ENCODE assay signal across 8 cellular contexts in genomic region chr6:43426928-43427405, GRCh38. TPM values are rescaled to one million over a fixed set of nuclear protein-coding genes. Genes with fewer than 3 reads are reported as not detected.
DNase-seq lines count a peak whose midpoint lies in the region; ATAC-seq, FAIRE-seq and TF ChIP-seq lines count a peak whose summit lies in the region.

No MANE protein-coding gene starts in this region.

- H3K4me3 ChIP-seq in K562 = peak overlapping the region; percentile 69
- peak overlapping the region; percentile 62 to 93 for H3K4me3 ChIP-seq in uterus

- TF ChIP-seq POLR2A in K562 (conservative IDR thresholded peaks at IDR 0.05) (no peak), uterus (IDR thresholded peaks at IDR 0.05) (no peak)

- POLR2A ChIA-PET in K562 (lab: Yijun Ruan, JAX) = interaction anchor here (0.6 to 1.5 kb wide), 5 partner anchors 10 to 189 kb away, joined by 3 to 6 read pairs (median 3); no protein-coding TSS in a partner anchor

- H3K27ac Mint-ChIP-seq in memory B cell = peak overlapping the region; percentile 93

- WGBS in K562 (ENCODE audit: insufficient coverage, low coverage, missing lambda C conversion rate) = 79% methylated on average over 23 of the region's 23 CpGs

- peaks cover 13 to 15% of the 10 kb centered on the region in 2 experiments for H3K4me1 ChIP-seq in K562 (replicated peaks in 1 of 2; ENCODE audit: control insufficient read depth in 2 of 2, insufficient read depth in 2 of 2, low read length in 2 of 2)
- H3K4me1 ChIP-seq in uterus = peaks cover 4 to 5% of the 10 kb centered on the region in 2 donors

- H3K9me3 Mint-ChIP-seq in memory B cell = no peaks in the 10 kb centered on the region

- CTCF ChIA-PET in K562 (lab: Yijun Ruan, JAX; ENCODE audit: low intra/inter-chr PET ratio) = interaction anchor here (0.5 kb wide), 1 partner anchor 31 kb away, joined by 3 read pairs; no protein-coding TSS in a partner anchor

- H3K9me3 ChIP-seq in K562 (replicated peaks; ENCODE audit: control insufficient read depth, insufficient read depth, low read depth, low read length) (no peaks in the 10 kb centered on the region), uterus (no peaks in the 10 kb centered on the region)

- H3K36me3 ChIP-seq in K562 (ENCODE audit: control insufficient read depth, insufficient read depth, low read length) = no peaks in the 10 kb centered on the region; the same call in 2 of the 3 replicates
- no peaks in the 10 kb centered on the region for H3K36me3 ChIP-seq in uterus

- H3K4me1 Mint-ChIP-seq in memory B cell = peaks cover 16% of the 10 kb centered on the region

- H3K4me3 Mint-ChIP-seq in memory B cell = peak overlapping the region; percentile 88

- intact Hi-C loops in Right ventricle myocardium superior (cut with DNase I) (no loop called here), left cardiac atrium (cut with DNase I) (loop anchor here in 1 of 2 donors (5.0 kb wide), 1 partner anchor 55 kb away; no protein-coding TSS in a partner anchor), K562 (cut with micrococcal nuclease) (no loop called here), uterus (cut with DNase I; ENCODE audit: low total_unique reads) (no loop called here)

- H3K27ac ChIP-seq in K562 (ENCODE audit: extremely low read depth, low read depth, low read length) (peak overlapping the region; percentile 73; the same call in 2 of the 3 replicates), uterus (peak overlapping the region; percentile 82 to 88)

- no peaks in the 10 kb centered on the region for H3K27me3 Mint-ChIP-seq in memory B cell

- peak overlapping the region; percentile 96 for H3K4me2 ChIP-seq in K562 (ENCODE audit: insufficient read depth, low read length)

- FAIRE-seq in K562 (lab: Jason Lieb, UNC) = no peak

- H3K36me3 Mint-ChIP-seq in memory B cell = no peaks in the 10 kb centered on the region

- no peaks in the 10 kb centered on the region for H3K27me3 ChIP-seq in K562 (ENCODE audit: control insufficient read depth in 2 of 2, insufficient read depth in 2 of 2, low read length in 2 of 2)
- no peaks in the 10 kb centered on the region for H3K27me3 ChIP-seq in uterus

- peaks cover 14% of the 10 kb centered on the region for H3K79me2 ChIP-seq in K562 (ENCODE audit: control insufficient read depth, insufficient read depth, low read length)

- BruUV-seq in K562 (replicated peaks; lab: Mats Ljungman, UMichigan) = no TSS peak

- H2AFZ ChIP-seq in K562 (ENCODE audit: low read depth, low read length) = peak overlapping the region; percentile 100

- ATAC-seq in Right ventricle myocardium superior (ENCODE audit: poor library complexity) (peak; percentile 30), left cardiac atrium (no peak), K562 (no peak), memory B cell (ENCODE audit: low read depth) (no peak)

- TF ChIP-seq EP300 in K562 (IDR thresholded peaks at IDR 0.05; ENCODE audit: low read length) = no peak

- TF ChIP-seq CTCF in K562 (IDR thresholded peaks at IDR 0.05 in 2 of 3, conservative IDR thresholded peaks at IDR 0.05 in 1 of 3; ENCODE audit: insufficient read depth in 2 of 3, low read depth in 1 of 3, low read length in 3 of 3) (no peak), uterus (IDR thresholded peaks at IDR 0.05) (no peak)

- H4K20me1 ChIP-seq in K562 (replicated peaks; ENCODE audit: control insufficient read depth, insufficient read depth, low read length) = no peaks in the 10 kb centered on the region

- DNase-seq in Right ventricle myocardium superior = no peak
- no peak for DNase-seq in left cardiac atrium
- no peak for DNase-seq in K562 (ENCODE audit: extremely low read depth in 1 of 4, low spot score in 3 of 4)
- no peak for DNase-seq in memory B cell (ENCODE audit: low spot score in 2 of 2)
- no peak for DNase-seq in uterus
- no peak for DNase-seq in NCI-H146 treated with DMSO at 0.1 percent for 48 hours (lab: John Stamatoyannopoulos, UW; ENCODE audit: unreplicated experiment)
- DNase-seq in HK-2 (ENCODE audit: unreplicated experiment) = no peak
- no peak for DNase-seq in stimulated activated CD4-positive, alpha-beta T cell treated with anti-CD3 and anti-CD28 coated beads, Interleukin-1b, Interleukin-23, amount 100 ng/mL, for 48 hours

- in situ Hi-C loops in K562 (cut with MboI) = no loop called here

- TF ChIP-seq RAD21 in K562 (CRISPR knock-in tag; conservative IDR thresholded peaks at IDR 0.05 in 1 of 2, IDR thresholded peaks at IDR 0.05 in 1 of 2) = no peak

- H3K9me1 ChIP-seq in K562 (ENCODE audit: control insufficient read depth, insufficient read depth, low read length) = no peaks in the 10 kb centered on the region

- peak overlapping the region; percentile 78 to 99 for H3K9ac ChIP-seq in K562 (ENCODE audit: insufficient read depth in 1 of 2, low read depth in 2 of 2, low read length in 2 of 2)

RNA-seq across cellular contexts. Expression of gene ABCC10, which starts 0.4 kb away (rescaled TPM):
- total RNA-seq in Right ventricle myocardium superior (9.8 TPM), left cardiac atrium (10 to 100 TPM; 12.5 to 13.7 TPM), K562 (2014; rRNA removed) (16.5 and 20.4 TPM in 2 replicates), K562 (2014; rRNA removed; fragmentation: Illumina TruSeq; extraction: Trizol) (6.8 and 10.5 TPM in 2 replicates), K562 (2015; rRNA removed; fragmentation: Illumina TruSeq; extraction: Trizol) (13.4 TPM in 2 replicates), K562 (2021) (28.4 and 29.1 TPM in 2 replicates), uterus (10 to 100 TPM in 2 of 4 donors, 1 to 10 TPM in 1, under 1 TPM in 1; 0.59 to 35.5 (median 10.7) TPM)
- 98.1 and 219 TPM in 2 replicates for total RNA-seq in K562 (2011; cell fraction: chromatin; rRNA removed; ENCODE audit: low replicate concordance)
- total RNA-seq in K562 (2011; cell fraction: nucleolus; rRNA removed) = 108 and 125 TPM in 2 replicates
- 89.8 and 98.2 TPM in 2 replicates for total RNA-seq in K562 (2011; cell fraction: nucleoplasm; rRNA removed)
- polyA plus RNA-seq in K562 (2011; rRNA removed) (13.7 and 23.5 TPM in 2 replicates), K562 (2014; fragmentation: Illumina TruSeq; extraction: Trizol) (21.3 and 25.8 TPM in 2 replicates), K562 (2014; fragmentation: Nextera tagmentation; extraction: Ambion mirVana) (1 to 10 TPM; 2.4 to 2.6 TPM), K562 (2014; rRNA removed) (21.7 and 21.8 TPM in 2 replicates)
- 13.8 and 24.4 TPM in 2 replicates for polyA plus RNA-seq in K562 (2011; cell fraction: cytosol; rRNA removed)
- polyA plus RNA-seq in K562 (2011; cell fraction: nucleus; rRNA removed) = 79.9 and 89.8 TPM in 2 replicates
- polyA plus RNA-seq in K562 (2012) = 19.5 and 28.6 TPM in 2 replicates
- 11.0 and 11.4 TPM in 2 replicates for polyA minus RNA-seq in K562 (2011; rRNA and poly(A)+ RNA removed)
- polyA minus RNA-seq in K562 (2011; cell fraction: cytosol; rRNA and poly(A)+ RNA removed) = 15.0 and 21.0 TPM in 2 replicates
- polyA minus RNA-seq in K562 (2011; cell fraction: nucleus; rRNA and poly(A)+ RNA removed) = 16.6 and 23.7 TPM in 2 replicates

RNA-seq across cellular contexts. Expression of gene DLK2, which starts 28.4 kb away (rescaled TPM):
- total RNA-seq in Right ventricle myocardium superior = 1.0 TPM
- under 1 TPM in 1 of 2 donors, not detected in 1; 0.68 TPM for total RNA-seq in left cardiac atrium
- 0.30 and 1.3 TPM in 2 replicates for total RNA-seq in K562 (2011; cell fraction: chromatin; rRNA removed; ENCODE audit: low replicate concordance)
- 2.2 and 3.3 TPM in 2 replicates for total RNA-seq in K562 (2011; cell fraction: nucleolus; rRNA removed)
- 1.9 and 2.0 TPM in 2 replicates for total RNA-seq in K562 (2011; cell fraction: nucleoplasm; rRNA removed)
- total RNA-seq in K562 (2014; rRNA removed) = 0.23 and 0.29 TPM in 2 replicates
- total RNA-seq in K562 (2014; rRNA removed; fragmentation: Illumina TruSeq; extraction: Trizol) = not detected in 2 replicates
- total RNA-seq in K562 (2015; rRNA removed; fragmentation: Illumina TruSeq; extraction: Trizol) = 0.11 TPM in 1 of 2 replicates, not detected in the other
- 0.36 and 0.53 TPM in 2 replicates for total RNA-seq in K562 (2021)
- 0.35 and 0.74 TPM in 2 replicates for polyA plus RNA-seq in K562 (2011; rRNA removed)
- polyA plus RNA-seq in K562 (2011; cell fraction: cytosol; rRNA removed) = 1.0 and 1.8 TPM in 2 replicates
- 0.87 and 1.3 TPM in 2 replicates for polyA plus RNA-seq in K562 (2011; cell fraction: nucleus; rRNA removed)
- 0.59 and 0.60 TPM in 2 replicates for polyA plus RNA-seq in K562 (2012)
- polyA plus RNA-seq in K562 (2014; fragmentation: Illumina TruSeq; extraction: Trizol) = 0.16 and 0.37 TPM in 2 replicates
- polyA plus RNA-seq in K562 (2014; fragmentation: Nextera tagmentation; extraction: Ambion mirVana) = not detected
- polyA plus RNA-seq in K562 (2014; rRNA removed) = 0.45 and 0.65 TPM in 2 replicates
- polyA minus RNA-seq in K562 (2011; rRNA and poly(A)+ RNA removed) = 0.25 and 0.27 TPM in 2 replicates
- polyA minus RNA-seq in K562 (2011; cell fraction: cytosol; rRNA and poly(A)+ RNA removed) = not detected in 2 replicates
- 0.13 and 0.44 TPM in 2 replicates for polyA minus RNA-seq in K562 (2011; cell fraction: nucleus; rRNA and poly(A)+ RNA removed)
- 1 to 10 TPM in 2 of 4 donors, not detected in 2; 1.9 to 3.3 TPM for total RNA-seq in uterus

RNA-seq across cellular contexts. Expression of gene TJAP1, which starts 50.4 kb away (rescaled TPM):
- total RNA-seq in Right ventricle myocardium superior (20.5 TPM), left cardiac atrium (10 to 100 TPM; 17.4 to 18.3 TPM), K562 (2014; rRNA removed) (17.0 and 23.1 TPM in 2 replicates), K562 (2014; rRNA removed; fragmentation: Illumina TruSeq; extraction: Trizol) (7.2 TPM in 2 replicates), K562 (2015; rRNA removed; fragmentation: Illumina TruSeq; extraction: Trizol) (11.1 and 11.2 TPM in 2 replicates), K562 (2021) (25.4 and 35.8 TPM in 2 replicates), uterus (10 to 100 TPM; 12.8 to 40.8 (median 21.9) TPM)
- 43.2 and 99.7 TPM in 2 replicates for total RNA-seq in K562 (2011; cell fraction: chromatin; rRNA removed; ENCODE audit: low replicate concordance)
- total RNA-seq in K562 (2011; cell fraction: nucleolus; rRNA removed) = 41.3 and 52.0 TPM in 2 replicates
- 55.1 and 68.1 TPM in 2 replicates for total RNA-seq in K562 (2011; cell fraction: nucleoplasm; rRNA removed)
- polyA plus RNA-seq in K562 (2011; rRNA removed) (16.2 and 25.3 TPM in 2 replicates), K562 (2014; fragmentation: Illumina TruSeq; extraction: Trizol) (17.0 and 21.3 TPM in 2 replicates), K562 (2014; fragmentation: Nextera tagmentation; extraction: Ambion mirVana) (under 1 TPM; 0.06 to 0.29 TPM), K562 (2014; rRNA removed) (24.2 and 31.1 TPM in 2 replicates)
- polyA plus RNA-seq in K562 (2011; cell fraction: cytosol; rRNA removed) = 16.2 and 19.2 TPM in 2 replicates
- polyA plus RNA-seq in K562 (2011; cell fraction: nucleus; rRNA removed) = 92.6 and 107 TPM in 2 replicates
- 19.6 and 33.5 TPM in 2 replicates for polyA plus RNA-seq in K562 (2012)
- polyA minus RNA-seq in K562 (2011; rRNA and poly(A)+ RNA removed) = 11.2 and 14.6 TPM in 2 replicates
- polyA minus RNA-seq in K562 (2011; cell fraction: cytosol; rRNA and poly(A)+ RNA removed) = 8.1 and 9.8 TPM in 2 replicates
- 16.6 and 17.1 TPM in 2 replicates for polyA minus RNA-seq in K562 (2011; cell fraction: nucleus; rRNA and poly(A)+ RNA removed)

RNA-seq across cellular contexts. Expression of gene ZNF318, which starts 57.5 kb away (rescaled TPM):
- 10.2 TPM for total RNA-seq in Right ventricle myocardium superior
- 10 to 100 TPM in 1 of 2 donors, 1 to 10 TPM in 1; 9.8 to 10.0 TPM for total RNA-seq in left cardiac atrium
- total RNA-seq in K562 (2011; cell fraction: chromatin; rRNA removed; ENCODE audit: low replicate concordance) = 31.3 and 42.8 TPM in 2 replicates
- total RNA-seq in K562 (2011; cell fraction: nucleolus; rRNA removed) = 14.2 and 16.4 TPM in 2 replicates
- 17.2 and 19.3 TPM in 2 replicates for total RNA-seq in K562 (2011; cell fraction: nucleoplasm; rRNA removed)
- 7.9 and 10.2 TPM in 2 replicates for total RNA-seq in K562 (2014; rRNA removed)
- 7.5 and 8.6 TPM in 2 replicates for total RNA-seq in K562 (2014; rRNA removed; fragmentation: Illumina TruSeq; extraction: Trizol)
- total RNA-seq in K562 (2015; rRNA removed; fragmentation: Illumina TruSeq; extraction: Trizol) = 8.4 and 9.2 TPM in 2 replicates
- total RNA-seq in K562 (2021) = 16.9 and 17.8 TPM in 2 replicates
- 19.0 and 24.6 TPM in 2 replicates for polyA plus RNA-seq in K562 (2011; rRNA removed)
- polyA plus RNA-seq in K562 (2011; cell fraction: cytosol; rRNA removed) = 18.0 and 21.3 TPM in 2 replicates
- 35.5 and 47.6 TPM in 2 replicates for polyA plus RNA-seq in K562 (2011; cell fraction: nucleus; rRNA removed)
- polyA plus RNA-seq in K562 (2012) = 13.6 and 14.5 TPM in 2 replicates
- polyA plus RNA-seq in K562 (2014; fragmentation: Illumina TruSeq; extraction: Trizol) = 15.5 and 17.5 TPM in 2 replicates
- 1 to 10 TPM; 3.2 to 3.6 TPM for polyA plus RNA-seq in K562 (2014; fragmentation: Nextera tagmentation; extraction: Ambion mirVana)
- 8.7 and 9.7 TPM in 2 replicates for polyA plus RNA-seq in K562 (2014; rRNA removed)
- 36.5 and 39.7 TPM in 2 replicates for polyA minus RNA-seq in K562 (2011; rRNA and poly(A)+ RNA removed)
- polyA minus RNA-seq in K562 (2011; cell fraction: cytosol; rRNA and poly(A)+ RNA removed) = 26.8 and 29.1 TPM in 2 replicates
- 13.2 and 26.0 TPM in 2 replicates for polyA minus RNA-seq in K562 (2011; cell fraction: nucleus; rRNA and poly(A)+ RNA removed)
- total RNA-seq in uterus = 10 to 100 TPM in 3 of 4 donors, 1 to 10 TPM in 1; 3.8 to 38.0 (median 24.0) TPM
